Comparison of ENCODE assay signal across 15 cellular contexts in genomic region chr18:5415035-5415434, GRCh38.
"Had no signal": no experiment of that assay in that cellular context is flagged by ENCODE, and none has a peak within 500 bp of the region (broad histone marks: within the 10 kb centered on the region; RNA-seq: fewer than 3 reads in every experiment).

No MANE protein-coding gene starts in this region.

- H3K27me3 ChIP-seq: adrenal gland, left lung, spleen, thyroid gland, uterus had no signal

- H3K27ac Mint-ChIP-seq: activated CD4-positive, alpha-beta T cell treated with anti-CD3 and anti-CD28 coated beads, Interleukin-2, amount 10 ng/mL, durations not matched to agents 7 days and 5 days; activated naive CD4-positive, alpha-beta T cell treated with anti-CD3 and anti-CD28 coated beads, Interleukin-2, amount 50 U/mL, for 24 hours; stimulated activated naive B cell treated with anti-CD40 and anti-IgM and Interleukin-4, amounts not matched to agents 10 μg/mL and 1 μg/mL and 100 μg/mL, for 72 hours had no signal

- H3K4me1 Mint-ChIP-seq: activated CD4-positive, alpha-beta T cell treated with anti-CD3 and anti-CD28 coated beads, Interleukin-2, amount 10 ng/mL, durations not matched to agents 7 days and 5 days; activated naive CD4-positive, alpha-beta T cell treated with anti-CD3 and anti-CD28 coated beads, Interleukin-2, amount 50 U/mL, for 24 hours had no signal

- H3K27ac ChIP-seq: adrenal gland, left lung, spleen, thyroid gland, uterus had no signal

- H3K27me3 Mint-ChIP-seq: activated CD4-positive, alpha-beta T cell treated with anti-CD3 and anti-CD28 coated beads, Interleukin-2, amount 10 ng/mL, durations not matched to agents 7 days and 5 days had no signal

- DNase-seq: activated CD4-positive, alpha-beta T cell treated with anti-CD3 and anti-CD28 coated beads, Interleukin-2, amount 10 ng/mL, durations not matched to agents 7 days and 5 days; activated CD8-positive, alpha-beta memory T cell treated with anti-CD3 and anti-CD28 coated beads, Interleukin-2, amount 50 U/mL, for 4 hours; activated effector memory CD4-positive, alpha-beta T cell treated with Interleukin-2 at 50 U/mL for 16 hours; activated T-cell treated with anti-CD3 and anti-CD28 coated beads, Interleukin-2, amount 50 U/mL, for 4 hours; adrenal gland; foreskin melanocyte; left lung; spleen; stimulated activated CD4-positive, alpha-beta T cell treated with anti-CD3 and anti-CD28 coated beads, Interleukin-4, amount 100 ng/mL, for 4 hours; stimulated activated naive B cell treated with anti-CD40 and anti-IgM and Interleukin-4, amounts not matched to agents 10 μg/mL and 1 μg/mL and 100 μg/mL, for 72 hours; T1000; thyroid gland; uterus had no signal

- H3K9me3 ChIP-seq: adrenal gland, left lung, spleen, thyroid gland, uterus had no signal

- H3K4me3 Mint-ChIP-seq: activated CD4-positive, alpha-beta T cell treated with anti-CD3 and anti-CD28 coated beads, Interleukin-2, amount 10 ng/mL, durations not matched to agents 7 days and 5 days; activated naive CD4-positive, alpha-beta T cell treated with anti-CD3 and anti-CD28 coated beads, Interleukin-2, amount 50 U/mL, for 24 hours; activated T-cell treated with anti-CD3 and anti-CD28 coated beads, Interleukin-2, amount 50 U/mL, for 4 hours; nephron progenitor cell; stimulated activated naive B cell treated with anti-CD40 and anti-IgM and Interleukin-4, amounts not matched to agents 10 μg/mL and 1 μg/mL and 100 μg/mL, for 72 hours had no signal

- H3K9me3 Mint-ChIP-seq: activated CD4-positive, alpha-beta T cell treated with anti-CD3 and anti-CD28 coated beads, Interleukin-2, amount 10 ng/mL, durations not matched to agents 7 days and 5 days; activated naive CD4-positive, alpha-beta T cell treated with anti-CD3 and anti-CD28 coated beads, Interleukin-2, amount 50 U/mL, for 24 hours; activated T-cell treated with anti-CD3 and anti-CD28 coated beads, Interleukin-2, amount 50 U/mL, for 4 hours; nephron progenitor cell; stimulated activated naive B cell treated with anti-CD40 and anti-IgM and Interleukin-4, amounts not matched to agents 10 μg/mL and 1 μg/mL and 100 μg/mL, for 72 hours had no signal

- H3K36me3 ChIP-seq: left lung, spleen, thyroid gland, uterus had no signal

- H3K36me3 Mint-ChIP-seq: activated naive CD4-positive, alpha-beta T cell treated with anti-CD3 and anti-CD28 coated beads, Interleukin-2, amount 50 U/mL, for 24 hours; stimulated activated naive B cell treated with anti-CD40 and anti-IgM and Interleukin-4, amounts not matched to agents 10 μg/mL and 1 μg/mL and 100 μg/mL, for 72 hours had no signal

- H3K4me1 ChIP-seq: spleen, thyroid gland, uterus had no signal

- H3K4me3 ChIP-seq: adrenal gland, left lung, spleen, thyroid gland, uterus had no signal
